ENCODE assay signal across 11 cellular contexts in genomic region chr11:102306817-102307814, GRCh38. TPM values are rescaled to one million over a fixed set of nuclear protein-coding genes. Genes with fewer than 3 reads are reported as not detected.
DNase-seq lines count a peak whose midpoint lies in the region; ATAC-seq, FAIRE-seq and TF ChIP-seq lines count a peak whose summit lies in the region.
"Had no signal": no experiment of that assay in that cellular context is flagged by ENCODE, and none has a peak within 500 bp of the region (broad histone marks: within the 10 kb centered on the region; RNA-seq: fewer than 3 reads in every experiment).

No MANE protein-coding gene starts in this region.

- no peaks in the 10 kb centered on the region for H3K27me3 ChIP-seq in GM12878 (replicated peaks in 1 of 2; ENCODE audit: control insufficient read depth in 2 of 2, insufficient read depth in 2 of 2, low read length in 1 of 2)

- H3K9me3 Mint-ChIP-seq in stimulated activated naive B cell treated with anti-CD40 and anti-IgM and Interleukin-4, amounts not matched to agents 10 μg/mL and 1 μg/mL and 100 μg/mL, for 72 hours, result peaks cover 4 to 14% of the 10 kb centered on the region in 2 donors

- FAIRE-seq in GM12878 (lab: Jason Lieb, UNC), result no peak
- FAIRE-seq: GM18507 had no signal

- intact Hi-C loops in GM12878 (cut with micrococcal nuclease; ENCODE audit: unreplicated experiment), result no loop called here

- no peak for DNase-seq in activated CD4-positive, CD25-positive, alpha-beta regulatory T cell treated with anti-CD3 and anti-CD28 coated beads, Interleukin-2, amount 50 U/mL, for 72 hours
- DNase-seq in GM12878 (ENCODE audit: low read depth, low spot score), result no peak
- DNase-seq in stimulated activated naive B cell treated with anti-CD40 and anti-IgM and Interleukin-4, amounts not matched to agents 10 μg/mL and 1 μg/mL and 100 μg/mL, for 72 hours, result no peak
- no peak for DNase-seq in stimulated activated CD4-positive, alpha-beta T cell treated with anti-CD3 and anti-CD28 coated beads, Interleukin-4, amount 100 ng/mL, for 4 hours
- DNase-seq in kidney tubule cell (ENCODE audit: low spot score), result no peak
- DNase-seq: glutamatergic neuron, occipital lobe had no signal

- TF ChIP-seq EP300 in GM12878 (IDR thresholded peaks at IDR 0.05; ENCODE audit: borderline replicate concordance in 1 of 2, control insufficient read depth in 1 of 2, low read depth in 2 of 2, low read length in 2 of 2), result no peak

- POLR2A ChIA-PET in GM12878 (lab: Charles Lee), result interaction anchor here (0.7 to 1.6 kb wide), 3 partner anchors 9 to 121 kb away, joined by 3 to 6 read pairs (median 4); no protein-coding TSS in a partner anchor

- in situ Hi-C loops in GM12878 (cut with MboI), result no loop called here

- peak overlapping the region; percentile 71 to 75 for H3K4me3 Mint-ChIP-seq in stimulated activated naive B cell treated with anti-CD40 and anti-IgM and Interleukin-4, amounts not matched to agents 10 μg/mL and 1 μg/mL and 100 μg/mL, for 72 hours

- ATAC-seq in activated CD4-positive, CD25-positive, alpha-beta regulatory T cell treated with anti-CD3 and anti-CD28 coated beads, Interleukin-2, amount 50 U/mL, for 24 hours, result peak; percentile 53 to 61
- peak; percentile 37 for ATAC-seq in GM12878
- peak; percentile 66 to 74 for ATAC-seq in stimulated activated naive B cell treated with anti-CD40 and anti-IgM and Interleukin-4, amounts not matched to agents 10 μg/mL and 1 μg/mL and 100 μg/mL, for 72 hours (replicated peaks)
- ATAC-seq in HG03135 (IDR thresholded peaks at IDR 0.05; ENCODE audit: unreplicated experiment), result no peak

- 38% methylated on average over 9 of the region's 9 CpGs for WGBS in GM12878 (ENCODE audit: insufficient coverage, insufficient replicate concordance, low lambda C conversion rate, missing lambda C conversion rate)

- SMC1A ChIA-PET in GM12878 (lab: Charles Lee; ENCODE audit: uncharacterized antibody, unreplicated experiment), result interaction anchor here (0.8 to 2.2 kb wide), 8 partner anchors 9 to 307 kb away, joined by 3 to 12 read pairs (median 4); no protein-coding TSS in a partner anchor

- RAD21 ChIA-PET in GM12878 (lab: Charles Lee; ENCODE audit: unreplicated experiment), result interaction anchor here (1.6 to 3.8 kb wide), 3 partner anchors 13 to 306 kb away, joined by 5 to 17 read pairs (median 7); no protein-coding TSS in a partner anchor

- no peaks in the 10 kb centered on the region for H3K36me3 ChIP-seq in GM12878 (ENCODE audit: control insufficient read depth in 2 of 2, insufficient read depth in 2 of 2, low read length in 1 of 2)

- TF ChIP-seq RAD21 in GM12878 (IDR thresholded peaks at IDR 0.05; ENCODE audit: insufficient read depth, low read depth, low read length), result no peak

- H3K27me3 Mint-ChIP-seq in stimulated activated naive B cell treated with anti-CD40 and anti-IgM and Interleukin-4, amounts not matched to agents 10 μg/mL and 1 μg/mL and 100 μg/mL, for 72 hours, result no peaks in the 10 kb centered on the region

- H3K4me3 ChIP-seq in GM12878, result no peak overlapping the region; the same call in 1 of the 2 replicates

- peak overlapping the region; percentile 53 for H3K4me2 ChIP-seq in GM12878 (ENCODE audit: control insufficient read depth, insufficient read depth)

- peaks cover 10 to 15% of the 10 kb centered on the region in 2 donors for H3K36me3 Mint-ChIP-seq in stimulated activated naive B cell treated with anti-CD40 and anti-IgM and Interleukin-4, amounts not matched to agents 10 μg/mL and 1 μg/mL and 100 μg/mL, for 72 hours

- no peak for TF ChIP-seq CTCF in GM12878 (IDR thresholded peaks at IDR 0.05 in 2 of 3, conservative IDR thresholded peaks at IDR 0.05 in 1 of 3; ENCODE audit: control insufficient read depth in 2 of 3, extremely low read depth in 1 of 3, insufficient read depth in 1 of 3, low read depth in 3 of 3, low read length in 3 of 3)

- H3K27ac Mint-ChIP-seq in stimulated activated naive B cell treated with anti-CD40 and anti-IgM and Interleukin-4, amounts not matched to agents 10 μg/mL and 1 μg/mL and 100 μg/mL, for 72 hours, result peak overlapping the region; percentile 83

- CTCF ChIA-PET in GM12878 (lab: Yijun Ruan, JAX), result interaction anchor here (0.8 to 12.0 kb wide), 9 partner anchors 8 to 359 kb away, joined by 3 to 219 read pairs (median 6); partner anchors contain the start of gene BIRC3

- peaks cover 35 to 51% of the 10 kb centered on the region in 2 donors for H3K4me1 Mint-ChIP-seq in stimulated activated naive B cell treated with anti-CD40 and anti-IgM and Interleukin-4, amounts not matched to agents 10 μg/mL and 1 μg/mL and 100 μg/mL, for 72 hours

- no peaks in the 10 kb centered on the region for H3K79me2 ChIP-seq in GM12878 (ENCODE audit: control insufficient read depth, insufficient read depth, low read length)

- no peaks in the 10 kb centered on the region for H4K20me1 ChIP-seq in GM12878 (ENCODE audit: control insufficient read depth, insufficient read depth)

- no peak overlapping the region for H3K27ac ChIP-seq in GM12878 (ENCODE audit: control insufficient read depth, insufficient read depth)

- H3K9ac ChIP-seq in GM12878 (ENCODE audit: control insufficient read depth, insufficient read depth, low read length), result no peak overlapping the region

- peaks cover 7% of the 10 kb centered on the region; the same call in 2 of the 3 replicates for H3K9me3 ChIP-seq in GM12878 (replicated peaks; ENCODE audit: control insufficient read depth, insufficient read depth, low read length)

- H2AFZ ChIP-seq in GM12878 (ENCODE audit: control insufficient read depth, low read depth, low read length), result peak overlapping the region; percentile 72

- no TSS peak for BruUV-seq in GM12878 (replicated peaks; lab: Mats Ljungman, UMichigan)

- peaks cover 9% of the 10 kb centered on the region for H3K4me1 ChIP-seq in GM12878 (ENCODE audit: control insufficient read depth, insufficient read depth, low read length)

- no peak for TF ChIP-seq POLR2A in GM12878 (IDR thresholded peaks at IDR 0.05; ENCODE audit: low read depth, low read length)

TF ChIP-seq in PFSK-1, 5 proteins besides CTCF, POLR2A, EP300 and RAD21 (continues in another document):
- TF ChIP-seq SIN3A (IDR thresholded peaks at IDR 0.05; ENCODE audit: borderline replicate concordance, insufficient read depth, low read length), result no peak

TF ChIP-seq in GM12878, 131 proteins besides CTCF, POLR2A, EP300 and RAD21 (continues in another document):
- TF ChIP-seq SPI1 (IDR thresholded peaks at IDR 0.05; ENCODE audit: borderline replicate concordance, insufficient read depth, low read depth, low read length) (peak; percentile 71; the same call in 1 of the 2 replicates), PAX5 (IDR thresholded peaks at IDR 0.05; ENCODE audit: borderline replicate concordance, low read depth, low read length) (no peak), RCOR1 (conservative IDR thresholded peaks at IDR 0.05; ENCODE audit: low read depth, low read length) (no peak)

RNA-seq across cellular contexts. Expression of gene BIRC3, which starts 10.2 kb away (rescaled TPM):
- not detected for polyA plus RNA-seq in PFSK-1 (2012; ENCODE audit: insufficient read length, low read depth)
- 365 and 388 TPM in 2 replicates for total RNA-seq in GM12878 (2013; cell fraction: nucleolus; rRNA removed)
- total RNA-seq in GM12878 (2014; rRNA removed) (79.4 and 101 TPM in 2 replicates), GM12878 (2014; rRNA removed; fragmentation: Illumina TruSeq; extraction: Trizol) (134 and 136 TPM in 2 replicates), GM12878 (2021) (85.5 and 88.0 TPM in 2 replicates)
- 22.3 TPM for polyA plus RNA-seq in GM12878 (2011; ENCODE audit: low read depth)
- polyA plus RNA-seq in GM12878 (2011; rRNA removed) (351 and 618 TPM in 2 replicates), GM12878 (2014; fragmentation: Illumina TruSeq; extraction: Trizol) (102 and 135 TPM in 2 replicates), GM12878 (2014; fragmentation: Nextera tagmentation; extraction: Ambion mirVana) (10 to 100 TPM; 63.8 to 92.9 TPM), GM12878 (2014; rRNA removed) (53.4 and 70.7 TPM in 2 replicates), GM12878 (2016; fragmentation: Nextera tagmentation; extraction: Ambion mirVana) (10 to 100 TPM; 42.1 to 56.9 TPM)
- polyA plus RNA-seq in GM12878 (2011; cell fraction: cytosol; rRNA removed), result 93.8 and 107 TPM in 2 replicates
- polyA plus RNA-seq in GM12878 (2011; cell fraction: nucleus; rRNA removed), result 169 and 198 TPM in 2 replicates
- polyA plus RNA-seq in GM12878 (2012), result 37.8 and 62.2 TPM in 2 replicates
- polyA minus RNA-seq in GM12878 (2011; rRNA and poly(A)+ RNA removed), result 200 and 265 TPM in 2 replicates
- 83.1 and 90.7 TPM in 2 replicates for polyA minus RNA-seq in GM12878 (2011; cell fraction: cytosol; rRNA and poly(A)+ RNA removed)
- 108 and 125 TPM in 2 replicates for polyA minus RNA-seq in GM12878 (2011; cell fraction: nucleus; rRNA and poly(A)+ RNA removed)

RNA-seq across cellular contexts. Expression of gene BIRC2, which starts 39.9 kb away (rescaled TPM):
- polyA plus RNA-seq in PFSK-1 (2012; ENCODE audit: insufficient read length, low read depth), result 10.6 TPM
- 192 and 210 TPM in 2 replicates for total RNA-seq in GM12878 (2013; cell fraction: nucleolus; rRNA removed)
- 25.1 and 30.8 TPM in 2 replicates for total RNA-seq in GM12878 (2014; rRNA removed)
- total RNA-seq in GM12878 (2014; rRNA removed; fragmentation: Illumina TruSeq; extraction: Trizol), result 33.4 and 33.9 TPM in 2 replicates
- total RNA-seq in GM12878 (2021), result 23.2 and 24.3 TPM in 2 replicates
- 11.0 TPM for polyA plus RNA-seq in GM12878 (2011; ENCODE audit: low read depth)
- polyA plus RNA-seq in GM12878 (2011; rRNA removed), result 75.8 and 118 TPM in 2 replicates
- 38.3 and 48.2 TPM in 2 replicates for polyA plus RNA-seq in GM12878 (2011; cell fraction: cytosol; rRNA removed)
- polyA plus RNA-seq in GM12878 (2011; cell fraction: nucleus; rRNA removed), result 77.2 and 113 TPM in 2 replicates
- 18.8 and 22.7 TPM in 2 replicates for polyA plus RNA-seq in GM12878 (2012)
- polyA plus RNA-seq in GM12878 (2014; fragmentation: Illumina TruSeq; extraction: Trizol), result 31.8 and 44.0 TPM in 2 replicates
- 10 to 100 TPM; 13.8 to 17.8 TPM for polyA plus RNA-seq in GM12878 (2014; fragmentation: Nextera tagmentation; extraction: Ambion mirVana)
- polyA plus RNA-seq in GM12878 (2014; rRNA removed), result 16.1 and 21.4 TPM in 2 replicates
- 10 to 100 TPM; 27.9 to 30.2 TPM for polyA plus RNA-seq in GM12878 (2016; fragmentation: Nextera tagmentation; extraction: Ambion mirVana)
- polyA minus RNA-seq in GM12878 (2011; rRNA and poly(A)+ RNA removed), result 76.5 and 81.3 TPM in 2 replicates
- polyA minus RNA-seq in GM12878 (2011; cell fraction: cytosol; rRNA and poly(A)+ RNA removed), result 13.5 and 14.9 TPM in 2 replicates
- 93.9 and 98.3 TPM in 2 replicates for polyA minus RNA-seq in GM12878 (2011; cell fraction: nucleus; rRNA and poly(A)+ RNA removed)
